In the genomic region with DNA sequence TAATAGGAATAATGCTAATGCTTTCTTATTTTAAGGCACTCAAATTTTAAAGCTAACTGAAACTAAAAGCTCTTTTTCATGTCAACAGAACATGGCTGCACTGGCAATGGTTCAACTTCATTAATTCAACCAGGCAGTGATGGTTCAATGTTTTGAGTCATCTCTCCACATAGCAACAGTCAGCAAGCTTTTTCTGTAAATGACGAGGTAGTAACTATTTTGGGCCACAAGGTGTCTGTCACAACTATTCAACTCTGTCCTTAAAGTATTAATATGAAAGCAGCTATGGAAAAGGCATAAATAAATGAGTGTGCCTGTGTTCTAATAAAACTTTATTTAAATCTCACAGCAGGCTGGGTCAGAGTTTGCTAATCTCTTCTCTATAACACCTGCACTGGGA, we compare ENCODE assay signal across 13 cellular contexts.
A peak's percentile ranks its signal among the peaks of the same experiment; 100 is the strongest.
DNase-seq lines count a peak whose midpoint lies in the region; ATAC-seq and TF ChIP-seq lines count a peak whose summit lies in the region.
"Had no signal": no experiment of that assay in that cellular context is flagged by ENCODE, and none has a peak within 500 bp of the region (broad histone marks: within the 10 kb centered on the region; RNA-seq: fewer than 3 reads in every experiment).

No MANE protein-coding gene starts in this region.

- no peak for ATAC-seq in stimulated activated naive CD8-positive, alpha-beta T cell treated with anti-CD3 and anti-CD28 coated beads, Interleukin-15, Interleukin-2, amounts not matched to agents 100 U/mL and 50 U/mL, for 24 hours
- no peak for ATAC-seq in naive thymus-derived CD4-positive, alpha-beta T cell
- ATAC-seq: lower lobe of right lung had no signal

- no peaks in the 10 kb centered on the region for H4K20me1 ChIP-seq in OCI-LY3 (ENCODE audit: insufficient read depth, low read length)

- no peak overlapping the region for H3K4me3 ChIP-seq in OCI-LY3 (ENCODE audit: low read length)
- H3K4me3 ChIP-seq in endodermal cell (ENCODE audit: low read length) = no peak overlapping the region
- H3K4me3 ChIP-seq in retinal pigment epithelial cell (ENCODE audit: low read length) = no peak overlapping the region
- no peak overlapping the region for H3K4me3 ChIP-seq in naive thymus-derived CD4-positive, alpha-beta T cell (ENCODE audit: low read length)
- H3K4me3 ChIP-seq: lower lobe of right lung had no signal

- DNase-seq in NCI-H82 (lab: John Stamatoyannopoulos, UW) (peak; percentile 5), NCI-H82 treated with DMSO at 0.1 percent for 48 hours (lab: John Stamatoyannopoulos, UW; ENCODE audit: unreplicated experiment) (no peak), endodermal cell (no peak), retinal pigment epithelial cell (ENCODE audit: low read depth) (no peak), GM10266 (ENCODE audit: extremely low spot score) (no peak)
- DNase-seq in stimulated activated naive CD8-positive, alpha-beta T cell treated with anti-CD3 and anti-CD28 coated beads, Interleukin-15, Interleukin-2, amounts not matched to agents 100 U/mL and 50 U/mL, for 24 hours = no peak
- no peak for DNase-seq in naive thymus-derived CD4-positive, alpha-beta T cell
- DNase-seq: activated naive CD8-positive, alpha-beta T cell treated with anti-CD3 and anti-CD28 coated beads for 36 hours; EL; lower lobe of right lung; NCI-H345; occipital lobe had no signal

- H3K27ac ChIP-seq in OCI-LY3 (ENCODE audit: low read length) = no peak overlapping the region
- no peak overlapping the region for H3K27ac ChIP-seq in endodermal cell (ENCODE audit: low read depth, low read length)
- H3K27ac ChIP-seq in naive thymus-derived CD4-positive, alpha-beta T cell (ENCODE audit: low read depth, low read length) = no peak overlapping the region
- H3K27ac ChIP-seq: lower lobe of right lung had no signal

- no peak overlapping the region for H3K27ac Mint-ChIP-seq in endodermal cell
- H3K27ac Mint-ChIP-seq in naive thymus-derived CD4-positive, alpha-beta T cell = no peak overlapping the region

- 80% methylated on average over 1 of the region's 1 CpG; no CpG with 5 or more reads in 1 of the 2 experiments for WGBS in endodermal cell (ENCODE audit: insufficient coverage in 1 of 2, insufficient read length in 1 of 2), 2 experiments

- POLR2A ChIA-PET in naive thymus-derived CD4-positive, alpha-beta T cell (lab: Charles Lee) = no interaction called here

- no peaks in the 10 kb centered on the region for H3K4me1 Mint-ChIP-seq in endodermal cell
- no peaks in the 10 kb centered on the region for H3K4me1 Mint-ChIP-seq in naive thymus-derived CD4-positive, alpha-beta T cell
- H3K4me1 Mint-ChIP-seq: activated naive CD8-positive, alpha-beta T cell treated with anti-CD3 and anti-CD28 coated beads for 36 hours had no signal

- TF ChIP-seq CTCF in OCI-LY3 (IDR thresholded peaks at IDR 0.05; ENCODE audit: low read depth, low read length) = peak; percentile 74
- peak; percentile 71 for TF ChIP-seq CTCF in endodermal cell (conservative IDR thresholded peaks at IDR 0.05)
- TF ChIP-seq CTCF in retinal pigment epithelial cell (conservative IDR thresholded peaks at IDR 0.05; ENCODE audit: low read depth, low read length) = peak; percentile 8
- no peak for TF ChIP-seq CTCF in GM10266 (IDR thresholded peaks at IDR 0.05; ENCODE audit: control insufficient read depth, insufficient read depth, low read depth, missing control alignments)

- H3K9ac ChIP-seq in OCI-LY3 (ENCODE audit: low read length) = no peak overlapping the region
- H3K9ac ChIP-seq in endodermal cell (ENCODE audit: extremely low read depth, low read length, poor library complexity, severe bottlenecking) = no peak overlapping the region

- H3K4me1 ChIP-seq in OCI-LY3 (ENCODE audit: low read length) (peaks cover 12% of the 10 kb centered on the region), endodermal cell (ENCODE audit: control insufficient read depth, insufficient read depth, low read length) (no peaks in the 10 kb centered on the region)
- H3K4me1 ChIP-seq in naive thymus-derived CD4-positive, alpha-beta T cell (ENCODE audit: control insufficient read depth in 2 of 2, insufficient read depth in 2 of 2, low read length in 2 of 2) = no peaks in the 10 kb centered on the region
- H3K4me1 ChIP-seq: lower lobe of right lung had no signal

- H3K27me3 Mint-ChIP-seq in endodermal cell (ENCODE audit: insufficient read depth) = no peaks in the 10 kb centered on the region
- no peaks in the 10 kb centered on the region for H3K27me3 Mint-ChIP-seq in naive thymus-derived CD4-positive, alpha-beta T cell
- H3K27me3 Mint-ChIP-seq: activated naive CD8-positive, alpha-beta T cell treated with anti-CD3 and anti-CD28 coated beads for 36 hours had no signal

- no peaks in the 10 kb centered on the region for H3K36me3 Mint-ChIP-seq in endodermal cell (ENCODE audit: low read depth)
- no peaks in the 10 kb centered on the region for H3K36me3 Mint-ChIP-seq in naive thymus-derived CD4-positive, alpha-beta T cell

- H3K9me3 ChIP-seq in OCI-LY3 (ENCODE audit: insufficient read depth, low read length) (no peaks in the 10 kb centered on the region), endodermal cell (ENCODE audit: control insufficient read depth, low read length) (no peaks in the 10 kb centered on the region)
- H3K9me3 ChIP-seq in naive thymus-derived CD4-positive, alpha-beta T cell (ENCODE audit: control insufficient read depth in 2 of 3, low read length in 3 of 3) = no peaks in the 10 kb centered on the region
- H3K9me3 ChIP-seq: lower lobe of right lung had no signal

- H3K27me3 ChIP-seq in OCI-LY3 (ENCODE audit: low read depth, low read length) (no peaks in the 10 kb centered on the region), endodermal cell (ENCODE audit: control insufficient read depth, insufficient read depth, low read length, poor library complexity, severe bottlenecking) (no peaks in the 10 kb centered on the region)
- H3K27me3 ChIP-seq in naive thymus-derived CD4-positive, alpha-beta T cell (ENCODE audit: control insufficient read depth in 2 of 2, insufficient read depth in 2 of 2, low read length in 2 of 2) = no peaks in the 10 kb centered on the region

- H3K4me2 ChIP-seq in OCI-LY3 (ENCODE audit: low read length) = no peak overlapping the region

- H2AFZ ChIP-seq in OCI-LY3 (ENCODE audit: low read depth, low read length) = no peak overlapping the region

- H3K36me3 ChIP-seq in OCI-LY3 (replicated peaks; ENCODE audit: low read depth, low read length) = no peaks in the 10 kb centered on the region
- no peaks in the 10 kb centered on the region for H3K36me3 ChIP-seq in endodermal cell (ENCODE audit: control insufficient read depth, insufficient read depth, low read length)
- H3K36me3 ChIP-seq in naive thymus-derived CD4-positive, alpha-beta T cell (ENCODE audit: control insufficient read depth in 2 of 3, insufficient read depth in 3 of 3, low read length in 3 of 3) = no peaks in the 10 kb centered on the region
- H3K36me3 ChIP-seq: lower lobe of right lung had no signal

- H3K9me3 Mint-ChIP-seq in endodermal cell = no peaks in the 10 kb centered on the region
- H3K9me3 Mint-ChIP-seq in naive thymus-derived CD4-positive, alpha-beta T cell = peaks cover 0 to 12% (median 5%) of the 10 kb centered on the region in 11 donors

- CTCF ChIA-PET in naive thymus-derived CD4-positive, alpha-beta T cell (lab: Charles Lee) = no interaction called here

- no peaks in the 10 kb centered on the region for H3K79me2 ChIP-seq in OCI-LY3 (ENCODE audit: low read length)

- H3K4me3 Mint-ChIP-seq in endodermal cell = no peak overlapping the region
- no peak overlapping the region for H3K4me3 Mint-ChIP-seq in naive thymus-derived CD4-positive, alpha-beta T cell
- H3K4me3 Mint-ChIP-seq: activated naive CD8-positive, alpha-beta T cell treated with anti-CD3 and anti-CD28 coated beads for 36 hours had no signal

- intact Hi-C loops in naive thymus-derived CD4-positive, alpha-beta T cell (cut with micrococcal nuclease) = no loop called here
